ENCODE assay signal across 16 cellular contexts in the genomic region with DNA sequence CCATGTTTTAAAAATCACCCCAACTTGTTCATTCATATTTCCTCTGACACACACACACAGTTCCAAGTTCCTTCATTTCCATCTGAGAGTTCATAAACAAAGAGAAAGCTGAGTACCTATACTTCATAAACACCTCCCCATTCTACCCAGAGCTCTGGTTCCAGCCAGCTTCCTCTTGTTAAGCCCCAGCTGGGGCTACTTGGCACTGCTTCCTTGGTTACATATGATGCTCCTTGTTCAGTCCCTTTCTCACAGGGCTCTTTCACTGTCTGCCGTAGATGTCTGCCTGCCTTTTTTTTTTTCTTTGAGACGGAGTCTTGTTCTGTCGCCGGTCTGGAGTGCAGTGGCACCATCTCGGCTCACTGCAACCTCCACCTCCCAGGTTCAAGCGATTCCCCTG.
DNase-seq lines count a peak whose midpoint lies in the region; ATAC-seq lines count a peak whose summit lies in the region.
"Had no signal": no experiment of that assay in that cellular context is flagged by ENCODE, and none has a peak within 500 bp of the region (broad histone marks: within the 10 kb centered on the region; RNA-seq: fewer than 3 reads in every experiment).

No MANE protein-coding gene starts in this region.

- DNase-seq in DMS153 treated with DMSO at 0.1 percent for 48 hours (lab: John Stamatoyannopoulos, UW; ENCODE audit: unreplicated experiment) (peak; percentile 19), DMS153 (lab: John Stamatoyannopoulos, UW) (no peak), NCI-H345 (lab: John Stamatoyannopoulos, UW) (peak; percentile 37), left kidney (ENCODE audit: low read depth, low spot score) (peak; percentile 33), hippocampal formation (lab: John Stamatoyannopoulos, UW) (no peak)
- DNase-seq: activated CD4-positive, alpha-beta T cell treated with anti-CD3 and anti-CD28 coated beads, Interleukin-2, amount 50 U/mL, for 48 hours; activated T-cell treated with anti-CD3 and anti-CD28 coated beads, Interleukin-2, amount 50 U/mL, for 72 hours; central memory CD4-positive, alpha-beta T cell; HCEC 1CT; kidney glomerular epithelial cell; midbrain; stimulated activated CD4-positive, alpha-beta T cell treated with anti-CD3 and anti-CD28 coated beads, Interleukin-15, amount 100 ng/mL, for 24 hours had no signal

- ATAC-seq in HG03175 (IDR thresholded peaks at IDR 0.05; ENCODE audit: unreplicated experiment): peak; percentile 50
- ATAC-seq in HG03139 (IDR thresholded peaks at IDR 0.05; ENCODE audit: unreplicated experiment): no peak
- ATAC-seq in GM21717 (IDR thresholded peaks at IDR 0.05; ENCODE audit: unreplicated experiment): no peak
- ATAC-seq: activated T-cell treated with anti-CD3 and anti-CD28 coated beads, Interleukin-2, amount 50 U/mL, for 72 hours; GM12878 had no signal

Comparison
In these comparisons a context has a peak if more than half of its experiments do, and no peak if none do; other contexts are left out.
1. DNase-seq: peak in DMS153 treated with DMSO at 0.1 percent for 48 hours (single experiment), NCI-H345 (single experiment) and left kidney (single experiment); none in DMS153 (single experiment) and hippocampal formation (0 of 2).